8 cellular contexts compared by ENCODE assay signal in the genomic region with DNA sequence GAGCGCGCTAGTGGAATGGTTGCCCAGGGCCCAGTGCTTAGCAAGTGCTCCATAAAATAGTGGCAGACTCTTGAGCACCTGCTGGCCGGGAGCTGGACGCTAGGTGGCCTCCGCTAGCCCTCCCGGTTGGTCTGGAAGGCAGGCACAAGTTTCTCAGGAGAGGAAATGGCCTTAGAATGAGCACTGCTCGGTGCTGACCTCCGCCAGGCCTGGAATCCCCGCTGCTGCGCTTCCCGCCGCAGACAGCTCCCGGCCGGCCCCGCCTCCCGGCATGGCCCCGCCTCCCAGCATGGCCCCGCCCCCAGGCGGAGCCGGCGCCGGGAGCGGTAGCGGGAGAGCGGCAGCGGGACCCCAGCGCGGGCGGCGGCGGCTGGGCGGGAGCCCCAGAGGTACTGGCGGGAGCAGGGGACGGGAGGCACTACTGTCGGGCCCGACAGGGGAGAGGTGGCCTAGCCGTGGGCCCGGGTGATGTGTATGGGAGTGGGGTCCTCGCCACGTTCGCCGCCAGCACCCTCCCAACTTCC.
DNase-seq lines count a peak whose midpoint lies in the region; ATAC-seq and TF ChIP-seq lines count a peak whose summit lies in the region.

A gene with protein sequence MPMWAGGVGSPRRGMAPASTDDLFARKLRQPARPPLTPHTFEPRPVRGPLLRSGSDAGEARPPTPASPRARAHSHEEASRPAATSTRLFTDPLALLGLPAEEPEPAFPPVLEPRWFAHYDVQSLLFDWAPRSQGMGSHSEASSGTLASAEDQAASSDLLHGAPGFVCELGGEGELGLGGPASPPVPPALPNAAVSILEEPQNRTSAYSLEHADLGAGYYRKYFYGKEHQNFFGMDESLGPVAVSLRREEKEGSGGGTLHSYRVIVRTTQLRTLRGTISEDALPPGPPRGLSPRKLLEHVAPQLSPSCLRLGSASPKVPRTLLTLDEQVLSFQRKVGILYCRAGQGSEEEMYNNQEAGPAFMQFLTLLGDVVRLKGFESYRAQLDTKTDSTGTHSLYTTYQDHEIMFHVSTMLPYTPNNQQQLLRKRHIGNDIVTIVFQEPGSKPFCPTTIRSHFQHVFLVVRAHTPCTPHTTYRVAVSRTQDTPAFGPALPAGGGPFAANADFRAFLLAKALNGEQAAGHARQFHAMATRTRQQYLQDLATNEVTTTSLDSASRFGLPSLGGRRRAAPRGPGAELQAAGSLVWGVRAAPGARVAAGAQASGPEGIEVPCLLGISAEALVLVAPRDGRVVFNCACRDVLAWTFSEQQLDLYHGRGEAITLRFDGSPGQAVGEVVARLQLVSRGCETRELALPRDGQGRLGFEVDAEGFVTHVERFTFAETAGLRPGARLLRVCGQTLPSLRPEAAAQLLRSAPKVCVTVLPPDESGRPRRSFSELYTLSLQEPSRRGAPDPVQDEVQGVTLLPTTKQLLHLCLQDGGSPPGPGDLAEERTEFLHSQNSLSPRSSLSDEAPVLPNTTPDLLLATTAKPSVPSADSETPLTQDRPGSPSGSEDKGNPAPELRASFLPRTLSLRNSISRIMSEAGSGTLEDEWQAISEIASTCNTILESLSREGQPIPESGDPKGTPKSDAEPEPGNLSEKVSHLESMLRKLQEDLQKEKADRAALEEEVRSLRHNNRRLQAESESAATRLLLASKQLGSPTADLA (plus strand): TSS at position 308 of the 524 bp plus-strand sequence. CDS start 2,821 bp downstream, outside the sequence.

- no peaks in the 10 kb centered on the region for H3K27me3 ChIP-seq in rectal smooth muscle tissue (ENCODE audit: control insufficient read depth, insufficient read depth, low read length)

- DNase-seq in DMS114 treated with DMSO at 0.1 percent for 48 hours (lab: John Stamatoyannopoulos, UW; ENCODE audit: unreplicated experiment) (peak; percentile 56), LNCaP clone FGC (ENCODE audit: low read depth) (peak; percentile 30), T-helper 9 cell (peak; percentile 71), astrocyte of the cerebellum (ENCODE audit: low read depth) (peak; percentile 89), hepatic stellate cell (ENCODE audit: low spot score) (peak; percentile 91)

- peak within 1 kb of the TSS; percentile 84 for H3K27ac ChIP-seq in rectal smooth muscle tissue (ENCODE audit: low read depth, low read length)

- H3K4me3 ChIP-seq in LNCaP clone FGC (ENCODE audit: low read depth, low read length) (peak within 1 kb of the TSS; percentile 49), astrocyte of the cerebellum (ENCODE audit: low read depth, low read length) (peak within 1 kb of the TSS; percentile 74), rectal smooth muscle tissue (ENCODE audit: low read length) (peak within 1 kb of the TSS; percentile 93)

- in situ Hi-C loops in astrocyte of the cerebellum (cut with HindIII; ENCODE audit: low sequenced_read_pairs): no loop called here

- peak within 1 kb of the TSS; percentile 88 for H3K9ac ChIP-seq in rectal smooth muscle tissue (ENCODE audit: low read length)

- H3K4me1 ChIP-seq in rectal smooth muscle tissue (ENCODE audit: control insufficient read depth, insufficient read depth, low read length): peaks cover 9% of the 10 kb centered on the region

- peaks cover 31% of the 10 kb centered on the region for H3K36me3 ChIP-seq in rectal smooth muscle tissue (ENCODE audit: control insufficient read depth, insufficient read depth, low read length)

- ATAC-seq in GM21529 (IDR thresholded peaks at IDR 0.05; ENCODE audit: unreplicated experiment) (peak; percentile 39), GM19452 (IDR thresholded peaks at IDR 0.05; ENCODE audit: unreplicated experiment) (no peak)

- TF ChIP-seq CTCF in LNCaP clone FGC (IDR thresholded peaks at IDR 0.05; ENCODE audit: control insufficient read depth, extremely low read depth, insufficient read depth) (peak; percentile 52), astrocyte of the cerebellum (IDR thresholded peaks at IDR 0.05; ENCODE audit: low read depth, low read length, missing control alignments) (peak; percentile 73)

Comparison
In these comparisons a context has a peak if more than half of its experiments do, and no peak if none do; other contexts are left out.
1. DNase-seq: peak in every context shown above with its lines; median percentile 91 in hepatic stellate cell; 89 in astrocyte of the cerebellum; 71 in T-helper 9 cell; 56 in DMS114 treated with DMSO at 0.1 percent for 48 hours; 30 in LNCaP clone FGC.